8 cellular contexts compared by ENCODE assay signal in genomic region chr9:129237195-129237611, GRCh38. TPM values are rescaled to one million over a fixed set of nuclear protein-coding genes. Genes with fewer than 3 reads are reported as not detected.
DNase-seq lines count a peak whose midpoint lies in the region; ATAC-seq lines count a peak whose summit lies in the region.

No MANE protein-coding gene starts in this region.

- DNase-seq in Kasumi-1 (lab: John Stamatoyannopoulos, UW) (peak; percentile 58 to 62), NCI-H524 treated with DMSO at 0.1 percent for 48 hours (lab: John Stamatoyannopoulos, UW) (no peak), mesenteric fat pad (ENCODE audit: low spot score) (no peak)
- peak; percentile 80 for DNase-seq in activated CD4-positive, alpha-beta T cell treated with anti-CD3 and anti-CD28 coated beads, Interleukin-2, amount 10 ng/mL, durations not matched to agents 24 days and 14 days
- DNase-seq in effector memory CD8-positive, alpha-beta T cell = no peak
- peak; percentile 79 for DNase-seq in stimulated activated CD4-positive, alpha-beta T cell treated with anti-CD3 and anti-CD28 coated beads, Interleukin-15, amount 100 ng/mL, for 24 hours

- H3K27me3 Mint-ChIP-seq in activated CD4-positive, alpha-beta T cell treated with anti-CD3 and anti-CD28 coated beads, Interleukin-2, amount 10 ng/mL, durations not matched to agents 24 days and 14 days = no peaks in the 10 kb centered on the region
- H3K27me3 Mint-ChIP-seq in effector memory CD8-positive, alpha-beta T cell = no peaks in the 10 kb centered on the region

- H3K9me3 Mint-ChIP-seq in activated CD4-positive, alpha-beta T cell treated with anti-CD3 and anti-CD28 coated beads, Interleukin-2, amount 10 ng/mL, durations not matched to agents 24 days and 14 days = peaks cover 11% of the 10 kb centered on the region
- H3K9me3 Mint-ChIP-seq in effector memory CD8-positive, alpha-beta T cell = peaks cover 0 to 9% of the 10 kb centered on the region in 2 donors

- ATAC-seq in effector memory CD8-positive, alpha-beta T cell (replicated peaks) = peak; percentile 38
- no peak for ATAC-seq in GM21825 (IDR thresholded peaks at IDR 0.05; ENCODE audit: unreplicated experiment)
- ATAC-seq in HG02798 (IDR thresholded peaks at IDR 0.05; ENCODE audit: poor library complexity, unreplicated experiment) = no peak

- intact Hi-C loops in activated CD4-positive, alpha-beta T cell treated with anti-CD3 and anti-CD28 coated beads, Interleukin-2, amount 10 ng/mL, durations not matched to agents 24 days and 14 days (cut with micrococcal nuclease) = loop anchor here (1.0 to 5.0 kb wide), 6 partner anchors 21 to 222 kb away; partner anchors contain the start of gene IER5L

- no peaks in the 10 kb centered on the region for H3K36me3 Mint-ChIP-seq in activated CD4-positive, alpha-beta T cell treated with anti-CD3 and anti-CD28 coated beads, Interleukin-2, amount 10 ng/mL, durations not matched to agents 24 days and 14 days (ENCODE audit: low read depth)
- no peaks in the 10 kb centered on the region for H3K36me3 Mint-ChIP-seq in effector memory CD8-positive, alpha-beta T cell (ENCODE audit: insufficient read depth)

- H3K27ac Mint-ChIP-seq in activated CD4-positive, alpha-beta T cell treated with anti-CD3 and anti-CD28 coated beads, Interleukin-2, amount 10 ng/mL, durations not matched to agents 24 days and 14 days = peak overlapping the region; percentile 92
- H3K27ac Mint-ChIP-seq in effector memory CD8-positive, alpha-beta T cell = peak overlapping the region in 1 of 2 donors; percentile 88

- peaks cover 51% of the 10 kb centered on the region for H3K4me1 Mint-ChIP-seq in activated CD4-positive, alpha-beta T cell treated with anti-CD3 and anti-CD28 coated beads, Interleukin-2, amount 10 ng/mL, durations not matched to agents 24 days and 14 days
- peaks cover 39 to 47% of the 10 kb centered on the region in 2 donors for H3K4me1 Mint-ChIP-seq in effector memory CD8-positive, alpha-beta T cell (ENCODE audit: low read depth in 2 of 2)

- H3K4me3 Mint-ChIP-seq in activated CD4-positive, alpha-beta T cell treated with anti-CD3 and anti-CD28 coated beads, Interleukin-2, amount 10 ng/mL, durations not matched to agents 24 days and 14 days = peak overlapping the region; percentile 79
- peak overlapping the region; percentile 81 to 83 for H3K4me3 Mint-ChIP-seq in effector memory CD8-positive, alpha-beta T cell

RNA-seq across cellular contexts. Expression of gene IER5L, which starts 59.1 kb away (rescaled TPM):
- total RNA-seq in activated CD4-positive, alpha-beta T cell treated with anti-CD3 and anti-CD28 coated beads, Interleukin-2, amount 10 ng/mL, durations not matched to agents 24 days and 14 days = 11.7 and 12.2 TPM in 2 replicates
- total RNA-seq in mesenteric fat pad = 13.8 TPM

Comparison
In these comparisons a context has a peak if more than half of its experiments do, and no peak if none do; other contexts are left out.
1. DNase-seq: peak in Kasumi-1 (2 of 2), activated CD4-positive, alpha-beta T cell treated with anti-CD3 and anti-CD28 coated beads, Interleukin-2, amount 10 ng/mL, durations not matched to agents 24 days and 14 days (single experiment) and stimulated activated CD4-positive, alpha-beta T cell treated with anti-CD3 and anti-CD28 coated beads, Interleukin-15, amount 100 ng/mL, for 24 hours (single experiment); none in effector memory CD8-positive, alpha-beta T cell (0 of 3), NCI-H524 treated with DMSO at 0.1 percent for 48 hours (single experiment) and mesenteric fat pad (single experiment).